In the genomic region with DNA sequence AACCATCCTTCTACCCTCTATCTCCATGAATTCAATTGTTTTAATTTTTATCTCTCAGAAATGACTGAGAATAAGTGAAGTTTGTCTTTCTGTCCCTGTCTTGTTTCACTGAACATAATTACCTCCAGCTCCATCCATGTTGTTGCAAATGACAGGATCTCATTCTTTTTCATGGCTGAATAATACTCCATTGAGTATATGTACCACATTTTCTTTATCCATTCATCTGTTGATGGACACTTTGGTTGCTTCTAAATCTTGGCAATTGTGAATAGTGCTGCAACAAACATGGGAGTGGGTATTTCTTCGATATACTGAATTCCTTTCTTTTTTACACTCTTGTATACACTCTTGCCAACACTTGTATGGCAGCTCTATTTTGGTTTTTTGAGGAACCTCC, we compare ENCODE assay signal across 8 cellular contexts.
"Had no signal": no experiment of that assay in that cellular context is flagged by ENCODE, and none has a peak within 500 bp of the region (broad histone marks: within the 10 kb centered on the region; RNA-seq: fewer than 3 reads in every experiment).

No MANE protein-coding gene starts in this region.

- ATAC-seq: HCT116 had no signal

- DNase-seq: GM23248, GOT3, H7, IMR-90, KBM-7 had no signal

- H3K9me3 ChIP-seq: HAP-1 had no signal

- H3K4me2 ChIP-seq: KMS-11 had no signal

- H3K9ac ChIP-seq: GM23248, KMS-11 had no signal

- H3K4me3 ChIP-seq: GM23248, HAP-1 had no signal

- H3K36me3 ChIP-seq: HAP-1 had no signal

- H3K27ac ChIP-seq: GM23248, KMS-11 had no signal

- H3K4me1 ChIP-seq: HAP-1 had no signal
